ENCODE assay signal across 12 cellular contexts in genomic region chr20:21512634-21513180, GRCh38. TPM values are rescaled to one million over a fixed set of nuclear protein-coding genes. Genes with fewer than 3 reads are reported as not detected.
DNase-seq lines count a peak whose midpoint lies in the region; ATAC-seq, FAIRE-seq and TF ChIP-seq lines count a peak whose summit lies in the region.
"Had no signal": no experiment of that assay in that cellular context is flagged by ENCODE, and none has a peak within 500 bp of the region (broad histone marks: within the 10 kb centered on the region; RNA-seq: fewer than 3 reads in every experiment).

No MANE protein-coding gene starts in this region.

- H3K27me3 Mint-ChIP-seq in naive B cell: peaks cover 43 to 80% (median 71%) of the 10 kb centered on the region in 3 donors

- H3K4me2 ChIP-seq in A549: peak overlapping the region; percentile 100

- WGBS in A549 (ENCODE audit: missing lambda C conversion rate): 5% methylated on average over 34 of the region's 34 CpGs

- peak overlapping the region; percentile 49 for H3K4me3 ChIP-seq in A549
- H3K4me3 ChIP-seq in breast epithelium: peak overlapping the region in 2 of 3 donors; percentile 30 to 55

- no peak for TF ChIP-seq RAD21 in A549 (conservative IDR thresholded peaks at IDR 0.05 in 1 of 2, IDR thresholded peaks at IDR 0.05 in 1 of 2)

- intact Hi-C loops in breast epithelium (cut with DNase I; ENCODE audit: low total_unique reads): no loop called here

- no peak for FAIRE-seq in A549 (lab: Jason Lieb, UNC)

- CTCF ChIA-PET in A549 (lab: Yijun Ruan, JAX): interaction anchor here (1.3 to 12.6 kb wide), 3 partner anchors 102 to 676 kb away, joined by 4 to 199 read pairs (median 12); no protein-coding TSS in a partner anchor

- TF ChIP-seq CTCF in A549 (IDR thresholded peaks at IDR 0.05): no peak
- no peak for TF ChIP-seq CTCF in GM13976 (IDR thresholded peaks at IDR 0.05; ENCODE audit: borderline replicate concordance, control extremely low read depth, extremely low read depth, insufficient read depth, missing control alignments)
- no peak for TF ChIP-seq CTCF in breast epithelium (IDR thresholded peaks at IDR 0.05)

- H3K27ac ChIP-seq in A549 (no peak overlapping the region), breast epithelium (no peak overlapping the region)
- H3K27ac ChIP-seq: transverse colon had no signal

- H3K9me3 ChIP-seq in A549 (no peaks in the 10 kb centered on the region), breast epithelium (no peaks in the 10 kb centered on the region)
- H3K9me3 ChIP-seq: transverse colon had no signal

- no peak for TF ChIP-seq EP300 in A549 (IDR thresholded peaks at IDR 0.05)

- H3K4me1 Mint-ChIP-seq in naive B cell: peaks cover 17 to 50% (median 45%) of the 10 kb centered on the region in 3 donors

- POLR2A ChIA-PET in A549 (lab: Yijun Ruan, JAX): no interaction called here

- H3K36me3 Mint-ChIP-seq in naive B cell: no peaks in the 10 kb centered on the region

- TF ChIP-seq POLR2A in A549 (IDR thresholded peaks at IDR 0.05; ENCODE audit: low read length) (no peak), breast epithelium (IDR thresholded peaks at IDR 0.05) (no peak)

- in situ Hi-C loops in GM13976 (cut with MboI; ENCODE audit: low sequenced_read_pairs, unreplicated experiment): loop anchor here (25.0 kb wide), 2 partner anchors 400 to 1150 kb away; partner anchors contain the start of genes INSM1 and LINC00237

- DNase-seq in A549 (ENCODE audit: low read depth in 1 of 2, low spot score in 1 of 2) (no peak), GM13976 (ENCODE audit: low spot score) (peak; percentile 45), breast epithelium (ENCODE audit: low spot score in 2 of 2) (no peak), naive B cell (no peak), NCI-H446 treated with DMSO at 0.1 percent for 48 hours (lab: John Stamatoyannopoulos, UW) (no peak)
- DNase-seq: NCI-H187 treated with DMSO at 0.1 percent for 48 hours, transverse colon had no signal

- H3K27ac Mint-ChIP-seq in naive B cell: peak overlapping the region in 2 of 6 donors; percentile 30 to 87

- H3K27me3 ChIP-seq in breast epithelium: peaks cover 8 to 100% of the 10 kb centered on the region in 2 donors

- no peaks in the 10 kb centered on the region for H3K36me3 ChIP-seq in breast epithelium
- H3K36me3 ChIP-seq: transverse colon had no signal

- ATAC-seq in A549 (peak; percentile 26 to 47; a peak in 3 of 6 replicates), naive B cell (ENCODE audit: low read depth in 2 of 2) (peak; percentile 33 to 38), GM19035 (IDR thresholded peaks at IDR 0.05; ENCODE audit: unreplicated experiment) (no peak), HG03108 (IDR thresholded peaks at IDR 0.05; ENCODE audit: unreplicated experiment) (no peak), HG03175 (IDR thresholded peaks at IDR 0.05; ENCODE audit: unreplicated experiment) (no peak)
- ATAC-seq: sciatic nerve had no signal

- H3K4me1 ChIP-seq in A549 (peaks cover 36% of the 10 kb centered on the region), breast epithelium (peaks cover 0 to 15% of the 10 kb centered on the region in 2 donors)

- H3K9me3 Mint-ChIP-seq in naive B cell: peaks cover 0 to 4% (median 0%) of the 10 kb centered on the region in 7 donors

- H3K4me3 Mint-ChIP-seq in naive B cell: peak overlapping the region; percentile 29 to 82 (median 63)

TF ChIP-seq in A549, 52 proteins besides CTCF, POLR2A, EP300 and RAD21:
- TF ChIP-seq, protein P1, sequence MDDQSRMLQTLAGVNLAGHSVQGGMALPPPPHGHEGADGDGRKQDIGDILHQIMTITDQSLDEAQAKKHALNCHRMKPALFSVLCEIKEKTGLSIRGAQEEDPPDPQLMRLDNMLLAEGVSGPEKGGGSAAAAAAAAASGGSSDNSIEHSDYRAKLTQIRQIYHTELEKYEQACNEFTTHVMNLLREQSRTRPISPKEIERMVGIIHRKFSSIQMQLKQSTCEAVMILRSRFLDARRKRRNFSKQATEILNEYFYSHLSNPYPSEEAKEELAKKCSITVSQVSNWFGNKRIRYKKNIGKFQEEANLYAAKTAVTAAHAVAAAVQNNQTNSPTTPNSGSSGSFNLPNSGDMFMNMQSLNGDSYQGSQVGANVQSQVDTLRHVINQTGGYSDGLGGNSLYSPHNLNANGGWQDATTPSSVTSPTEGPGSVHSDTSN (IDR thresholded peaks at IDR 0.05): no peak
- no peak for TF ChIP-seq JUN (IDR thresholded peaks at IDR 0.05)
- no peak for TF ChIP-seq FOSL2 (IDR thresholded peaks at IDR 0.05)
- TF ChIP-seq FOSL2 (CRISPR knock-in tag; IDR thresholded peaks at IDR 0.05): no peak

RNA-seq across cellular contexts. Expression of gene NKX2-2, which starts 1.2 kb away (rescaled TPM):
- polyA plus RNA-seq in A549 (2011; rRNA removed) (not detected in 2 replicates), A549 (2017; fragmentation: RNase III; extraction: RNeasy Plus Mini Kit Qiagen cat#74134 plus additional on column Dnase treatment) (not detected in 3 replicates), naive B cell (ENCODE audit: low read depth in 6 of 6) (not detected)
- polyA plus RNA-seq in A549 (2012; cell fraction: cytosol; rRNA removed): not detected in 2 replicates
- polyA plus RNA-seq in A549 (2012; cell fraction: nucleus; rRNA removed): not detected in 2 replicates
- not detected in 2 replicates for polyA minus RNA-seq in A549 (2011; rRNA and poly(A)+ RNA removed)
- not detected for total RNA-seq in breast epithelium
- total RNA-seq: sciatic nerve, SK-MEL-5 had no signal

Comparison
In these comparisons a context has a peak if more than half of its experiments do, and no peak if none do; other contexts are left out.
1. ATAC-seq: peak in A549 (2 of 2) and naive B cell (2 of 2); none in GM19035 (single experiment), HG03108 (single experiment) and HG03175 (single experiment).